ENCODE assay signal across 8 cellular contexts in the genomic region with DNA sequence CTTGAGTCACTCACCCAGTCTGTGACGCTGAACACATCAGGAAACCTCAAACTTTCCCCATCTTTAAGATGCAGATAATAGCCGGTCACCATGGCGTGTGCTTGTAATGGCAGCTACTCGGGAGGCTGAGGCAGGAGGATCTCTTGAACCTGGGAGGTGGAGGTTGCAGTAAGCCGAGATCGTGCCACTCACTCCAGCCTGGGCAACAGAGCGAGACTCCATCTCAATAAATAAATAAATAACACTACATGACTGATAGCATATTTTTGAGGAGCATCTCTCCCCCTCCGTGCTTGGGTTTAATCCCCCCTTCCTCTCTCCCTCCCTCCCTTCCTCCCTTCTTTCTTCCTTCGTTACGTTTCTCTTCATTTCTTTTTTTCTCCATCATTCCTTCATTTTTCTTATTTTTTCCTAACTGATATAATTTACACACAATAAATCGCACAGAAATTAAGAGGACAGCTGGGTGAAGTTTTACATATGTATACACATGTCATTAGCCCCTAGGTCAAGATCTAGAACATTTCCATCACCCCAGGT. TPM values are rescaled to one million over a fixed set of nuclear protein-coding genes. Genes with fewer than 3 reads are reported as not detected.
DNase-seq lines count a peak whose midpoint lies in the region; ATAC-seq, FAIRE-seq and TF ChIP-seq lines count a peak whose summit lies in the region.

No MANE protein-coding gene starts in this region.

- BruUV-seq in endothelial cell of umbilical vein (replicated peaks; lab: Mats Ljungman, UMichigan) = no TSS peak

- H3K36me3 ChIP-seq in left ventricle myocardium inferior (no peaks in the 10 kb centered on the region), endothelial cell of umbilical vein (ENCODE audit: control insufficient read depth in 2 of 2, extremely low read depth in 1 of 2, insufficient read depth in 2 of 2, low read length in 2 of 2) (no peaks in the 10 kb centered on the region), smooth muscle cell (ENCODE audit: low read depth) (no peaks in the 10 kb centered on the region)

- ATAC-seq in left cardiac atrium = no peak

- H3F3A ChIP-seq in smooth muscle cell (ENCODE audit: low read depth) = peaks cover 4% of the 10 kb centered on the region

- CTCF ChIA-PET in endothelial cell of umbilical vein (lab: Charles Lee) = interaction anchor here (1.0 to 1.5 kb wide), 2 partner anchors 51 to 66 kb away, joined by 3 to 4 read pairs; a partner anchor contains a TSS

- intact Hi-C loops in left ventricle myocardium inferior (cut with micrococcal nuclease) = no loop called here
- intact Hi-C loops in left cardiac atrium (cut with DNase I) = no loop called here
- intact Hi-C loops in endothelial cell of umbilical vein (cut with micrococcal nuclease) = no loop called here

- peak overlapping the region; percentile 37 for H3K4me2 ChIP-seq in endothelial cell of umbilical vein (ENCODE audit: insufficient read depth, low read length)
- H3K4me2 ChIP-seq in smooth muscle cell = peak overlapping the region; percentile 85

- FAIRE-seq in endothelial cell of umbilical vein (lab: Jason Lieb, UNC) = no peak
- FAIRE-seq in urothelium cell line (lab: Jason Lieb, UNC) = no peak

- H3K4me1 ChIP-seq in left ventricle myocardium inferior (peaks cover 13% of the 10 kb centered on the region), endothelial cell of umbilical vein (ENCODE audit: control insufficient read depth, extremely low read depth, insufficient read depth, low read length) (peaks cover 7% of the 10 kb centered on the region), smooth muscle cell (ENCODE audit: low read depth) (no peaks in the 10 kb centered on the region)

- POLR2A ChIA-PET in endothelial cell of umbilical vein (lab: Charles Lee) = no interaction called here

- H3K27ac ChIP-seq in left ventricle myocardium inferior (replicated peaks) (peak overlapping the region; percentile 78), endothelial cell of umbilical vein (ENCODE audit: insufficient read depth, low read depth, low read length) (no peak overlapping the region), smooth muscle cell (ENCODE audit: low read depth) (peak overlapping the region; percentile 96)

- H3K27me3 ChIP-seq in left ventricle myocardium inferior (ENCODE audit: low read depth) (no peaks in the 10 kb centered on the region), endothelial cell of umbilical vein (ENCODE audit: control insufficient read depth in 2 of 2, insufficient read depth in 2 of 2, low read length in 2 of 2) (peaks cover 4 to 16% of the 10 kb centered on the region in 2 experiments), smooth muscle cell (ENCODE audit: low read depth) (no peaks in the 10 kb centered on the region)

- H3K9me1 ChIP-seq in endothelial cell of umbilical vein (replicated peaks; ENCODE audit: control insufficient read depth, extremely low read depth, insufficient read depth, low read length) = no peaks in the 10 kb centered on the region

- dilution Hi-C loops in endothelial cell of umbilical vein (cut with MboI; ENCODE audit: extremely low pct_ligation_motif_present, low sequenced_read_pairs) = no loop called here

- TF ChIP-seq POLR2A in NB4 (IDR thresholded peaks at IDR 0.05; ENCODE audit: extremely low read depth, insufficient read length) = no peak
- no peak for TF ChIP-seq POLR2A in endothelial cell of umbilical vein (IDR thresholded peaks at IDR 0.05; ENCODE audit: low read depth, low read length)

- H3K79me2 ChIP-seq in endothelial cell of umbilical vein (ENCODE audit: control insufficient read depth, insufficient read depth, low read length) (no peaks in the 10 kb centered on the region), smooth muscle cell (ENCODE audit: low read depth) (no peaks in the 10 kb centered on the region)

- H3K9ac ChIP-seq in endothelial cell of umbilical vein (replicated peaks; ENCODE audit: extremely low read depth, insufficient read depth, low read length) (no peak overlapping the region), smooth muscle cell (ENCODE audit: low read depth) (peak overlapping the region; percentile 87)

- no peaks in the 10 kb centered on the region for H4K20me1 ChIP-seq in endothelial cell of umbilical vein (replicated peaks; ENCODE audit: control insufficient read depth, extremely low read depth, insufficient read depth, low read length)
- no peaks in the 10 kb centered on the region for H4K20me1 ChIP-seq in smooth muscle cell (ENCODE audit: low read depth)

- no peaks in the 10 kb centered on the region for H3K9me3 ChIP-seq in left ventricle myocardium inferior (replicated peaks)
- H3K9me3 ChIP-seq in endothelial cell of umbilical vein (replicated peaks; ENCODE audit: control insufficient read depth, insufficient read depth, low read length) = no peaks in the 10 kb centered on the region
- no peaks in the 10 kb centered on the region for H3K9me3 ChIP-seq in smooth muscle cell (replicated peaks; ENCODE audit: low read depth)

- no peak for TF ChIP-seq CTCF in left ventricle myocardium inferior (IDR thresholded peaks at IDR 0.05; ENCODE audit: borderline replicate concordance)
- no peak for TF ChIP-seq CTCF in NB4 (IDR thresholded peaks at IDR 0.05; ENCODE audit: low read depth, low read length)
- no peak for TF ChIP-seq CTCF in endothelial cell of umbilical vein (IDR thresholded peaks at IDR 0.05; ENCODE audit: extremely low read depth in 1 of 2, insufficient read depth in 1 of 2, low read depth in 1 of 2, low read length in 2 of 2)
- no peak for TF ChIP-seq CTCF in smooth muscle cell (IDR thresholded peaks at IDR 0.05; ENCODE audit: borderline replicate concordance, insufficient read depth, poor library complexity, severe bottlenecking)

- H3K4me3 ChIP-seq in left ventricle myocardium inferior (peak overlapping the region; percentile 70), NB4 (ENCODE audit: low read depth, low read length) (peak overlapping the region; percentile 76), endothelial cell of umbilical vein (replicated peaks in 1 of 3; ENCODE audit: insufficient read depth in 1 of 3, low read depth in 1 of 3, low read length in 3 of 3) (peak overlapping the region in 1 of 3 experiments; percentile 29), smooth muscle cell (peak overlapping the region; percentile 51)

- peak overlapping the region; percentile 69 for H2AFZ ChIP-seq in endothelial cell of umbilical vein (ENCODE audit: low read depth, low read length)
- peak overlapping the region; percentile 85 for H2AFZ ChIP-seq in smooth muscle cell (ENCODE audit: low read depth)

- WGBS in smooth muscle cell (ENCODE audit: low lambda C conversion rate) = 75% methylated on average over 11 of the region's 11 CpGs

- DNase-seq in left ventricle myocardium inferior = no peak
- DNase-seq in left cardiac atrium = no peak
- no peak for DNase-seq in NB4 (ENCODE audit: low read depth)
- no peak for DNase-seq in endothelial cell of umbilical vein (ENCODE audit: low read depth, low spot score)
- no peak for DNase-seq in smooth muscle cell (lab: John Stamatoyannopoulos, UW; ENCODE audit: unreplicated experiment)
- DNase-seq in urothelium cell line (ENCODE audit: low spot score) = no peak
- DNase-seq in glomerular visceral epithelial cell (ENCODE audit: extremely low spot score) = no peak
- DNase-seq in iPS-NIHi11 (ENCODE audit: low spot score) = no peak

TF ChIP-seq in endothelial cell of umbilical vein, 7 proteins besides CTCF, POLR2A, EP300 and RAD21:
- TF ChIP-seq GATA2 (IDR thresholded peaks at IDR 0.05; ENCODE audit: insufficient read depth, insufficient read length, low read depth, low read length) (no peak), EZH2 (IDR thresholded peaks at IDR 0.05; ENCODE audit: borderline replicate concordance, low read depth, low read length, severe bottlenecking) (no peak), POLR2AphosphoS5 (IDR thresholded peaks at IDR 0.05; ENCODE audit: insufficient read depth, low read depth, low read length) (no peak), JUN (IDR thresholded peaks at IDR 0.05; ENCODE audit: borderline replicate concordance, insufficient read depth, insufficient read length, low read depth) (no peak), FOS (IDR thresholded peaks at IDR 0.05; ENCODE audit: borderline replicate concordance, insufficient read depth, low read length) (no peak), MYC (IDR thresholded peaks at IDR 0.05; ENCODE audit: low read depth, low read length) (no peak)
- TF ChIP-seq, protein P1, sequence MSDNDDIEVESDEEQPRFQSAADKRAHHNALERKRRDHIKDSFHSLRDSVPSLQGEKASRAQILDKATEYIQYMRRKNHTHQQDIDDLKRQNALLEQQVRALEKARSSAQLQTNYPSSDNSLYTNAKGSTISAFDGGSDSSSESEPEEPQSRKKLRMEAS (IDR thresholded peaks at IDR 0.05; ENCODE audit: insufficient read depth, insufficient read length) = no peak

RNA-seq across cellular contexts. Expression of a gene that starts 51.3 kb away (rescaled TPM):
- total RNA-seq in left ventricle myocardium inferior (242 TPM), left cardiac atrium (100 to 1,000 TPM; 140 to 217 TPM), endothelial cell of umbilical vein (105 and 108 TPM in 2 replicates), smooth muscle cell (98.4 and 113 TPM in 2 replicates)
- polyA plus RNA-seq in endothelial cell of umbilical vein (54.5 and 58.5 TPM in 2 replicates), smooth muscle cell (55.0 and 190 TPM in 2 replicates)
- polyA plus RNA-seq in endothelial cell of umbilical vein (2011; cell fraction: cytosol; rRNA removed) = 61.7 and 70.4 TPM in 2 replicates
- 99.6 and 120 TPM in 2 replicates for polyA plus RNA-seq in endothelial cell of umbilical vein (2011; cell fraction: nucleus; rRNA removed)
- 76.0 and 97.3 TPM in 2 replicates for polyA plus RNA-seq in endothelial cell of umbilical vein (2012)
- 61.0 and 62.0 TPM in 2 replicates for polyA minus RNA-seq in endothelial cell of umbilical vein
- polyA minus RNA-seq in endothelial cell of umbilical vein (2011; cell fraction: cytosol; rRNA and poly(A)+ RNA removed) = 42.7 TPM
- polyA minus RNA-seq in endothelial cell of umbilical vein (2011; cell fraction: nucleus; rRNA and poly(A)+ RNA removed) = 26.8 and 29.3 TPM in 2 replicates
